Comparison of ENCODE assay signal across 1 cellular context in the genomic region with DNA sequence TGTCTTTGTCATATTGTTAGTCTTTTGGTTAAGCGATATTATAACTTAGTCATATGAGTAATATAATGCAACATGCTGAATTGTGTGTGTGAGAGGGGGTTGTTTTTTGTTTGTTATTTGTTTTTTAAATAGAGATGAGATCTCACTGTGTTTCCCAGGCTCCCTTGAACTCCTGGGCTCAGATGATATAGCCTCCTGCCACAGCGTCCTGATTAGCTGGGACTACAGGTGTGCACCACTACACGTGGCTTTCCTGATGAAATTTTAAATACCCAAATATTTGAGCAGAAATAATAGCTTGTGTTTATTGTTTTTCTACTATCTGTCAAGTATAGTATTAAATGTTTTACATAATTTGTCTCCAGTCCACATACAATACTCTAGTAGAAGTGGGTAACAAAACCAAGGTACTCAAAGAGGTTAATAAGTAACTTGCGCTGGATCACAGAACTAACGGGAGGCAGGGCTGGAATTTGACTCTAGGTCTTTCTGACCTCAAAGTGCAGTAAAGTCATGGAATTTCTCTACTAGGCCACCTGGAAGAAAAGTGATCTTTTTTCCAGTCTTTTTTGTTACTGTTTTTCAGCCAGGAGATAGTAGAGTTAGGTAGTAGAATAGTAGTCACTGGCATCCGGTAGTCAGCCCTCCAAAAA.
TF ChIP-seq lines count a peak whose summit lies in the region.

No MANE protein-coding gene starts in this region.

TF ChIP-seq in HepG2, 621 proteins besides CTCF, POLR2A, EP300 and RAD21 (continued from another document and continues in another):
- TF ChIP-seq GRHL1 (CRISPR knock-in tag; conservative IDR thresholded peaks at IDR 0.05): no peak
- no peak for TF ChIP-seq NAIF1 (CRISPR knock-in tag; IDR thresholded peaks at IDR 0.05; ENCODE audit: borderline replicate concordance)
- no peak for TF ChIP-seq NFKBIZ (CRISPR knock-in tag; IDR thresholded peaks at IDR 0.05)
- TF ChIP-seq KDM4B (CRISPR knock-in tag; IDR thresholded peaks at IDR 0.05): no peak
- TF ChIP-seq ZNF468 (CRISPR knock-in tag; IDR thresholded peaks at IDR 0.05): no peak
- TF ChIP-seq SOX13 (IDR thresholded peaks at IDR 0.05): no peak
- peak in 1 of 2 experiments; percentile 72; a peak in 1 of 4 replicates for TF ChIP-seq SOX13 (CRISPR knock-in tag; conservative IDR thresholded peaks at IDR 0.05 in 1 of 2, IDR thresholded peaks at IDR 0.05 in 1 of 2)
- TF ChIP-seq, protein P1, sequence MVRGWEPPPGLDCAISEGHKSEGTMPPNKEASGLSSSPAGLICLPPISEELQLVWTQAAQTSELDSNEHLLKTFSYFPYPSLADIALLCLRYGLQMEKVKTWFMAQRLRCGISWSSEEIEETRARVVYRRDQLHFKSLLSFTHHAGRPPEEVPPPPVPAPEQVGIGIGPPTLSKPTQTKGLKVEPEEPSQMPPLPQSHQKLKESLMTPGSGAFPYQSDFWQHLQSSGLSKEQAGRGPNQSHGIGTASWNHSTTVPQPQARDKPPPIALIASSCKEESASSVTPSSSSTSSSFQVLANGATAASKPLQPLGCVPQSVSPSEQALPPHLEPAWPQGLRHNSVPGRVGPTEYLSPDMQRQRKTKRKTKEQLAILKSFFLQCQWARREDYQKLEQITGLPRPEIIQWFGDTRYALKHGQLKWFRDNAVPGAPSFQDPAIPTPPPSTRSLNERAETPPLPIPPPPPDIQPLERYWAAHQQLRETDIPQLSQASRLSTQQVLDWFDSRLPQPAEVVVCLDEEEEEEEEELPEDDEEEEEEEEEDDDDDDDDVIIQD (CRISPR knock-in tag; IDR thresholded peaks at IDR 0.05; ENCODE audit: low read depth): peak; percentile 69; the same call in 1 of the 2 replicates
- TF ChIP-seq BRD4 (CRISPR knock-in tag; IDR thresholded peaks at IDR 0.05): no peak
- no peak for TF ChIP-seq DPF2 (CRISPR knock-in tag; IDR thresholded peaks at IDR 0.05; ENCODE audit: borderline replicate concordance, low read depth)
- TF ChIP-seq HHEX (CRISPR knock-in tag; IDR thresholded peaks at IDR 0.05): no peak
- TF ChIP-seq TSC22D2 (CRISPR knock-in tag; IDR thresholded peaks at IDR 0.05; ENCODE audit: borderline replicate concordance): no peak
- peak; percentile 34; the same call in 1 of the 2 replicates for TF ChIP-seq PHF21A (CRISPR knock-in tag; IDR thresholded peaks at IDR 0.05)
- no peak for TF ChIP-seq ZMAT5 (CRISPR knock-in tag; IDR thresholded peaks at IDR 0.05; ENCODE audit: borderline replicate concordance, low read depth)
- TF ChIP-seq PRDM10 (CRISPR knock-in tag; IDR thresholded peaks at IDR 0.05; ENCODE audit: low read depth): no peak
- TF ChIP-seq FOSL2 (CRISPR knock-in tag; IDR thresholded peaks at IDR 0.05): no peak
- no peak for TF ChIP-seq CREB1 (IDR thresholded peaks at IDR 0.05)
- TF ChIP-seq CREB1 (CRISPR knock-in tag; IDR thresholded peaks at IDR 0.05): peak; percentile 38; the same call in 1 of the 2 replicates
- TF ChIP-seq TOPORS (CRISPR knock-in tag; IDR thresholded peaks at IDR 0.05): no peak
- TF ChIP-seq, protein P2, sequence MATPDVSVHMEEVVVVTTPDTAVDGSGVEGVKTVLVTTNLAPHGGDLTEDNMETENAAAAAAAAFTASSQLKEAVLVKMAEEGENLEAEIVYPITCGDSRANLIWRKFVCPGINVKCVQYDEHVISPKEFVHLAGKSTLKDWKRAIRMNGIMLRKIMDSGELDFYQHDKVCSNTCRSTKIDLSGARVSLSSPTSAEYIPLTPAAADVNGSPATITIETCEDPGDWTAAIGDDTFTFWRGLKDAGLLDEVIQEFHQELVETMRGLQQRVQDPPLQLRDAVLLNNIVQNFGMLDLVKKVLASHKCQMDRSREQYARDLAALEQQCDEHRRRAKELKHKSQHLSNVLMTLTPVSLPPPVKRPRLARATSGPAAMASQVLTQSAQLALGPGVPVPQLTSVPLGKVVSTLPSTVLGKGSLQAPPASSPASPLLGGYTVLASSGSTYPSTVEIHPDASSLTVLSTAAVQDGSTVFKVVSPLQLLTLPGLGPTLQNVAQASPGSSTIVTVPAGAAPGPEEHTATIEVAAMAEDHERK (CRISPR knock-in tag; IDR thresholded peaks at IDR 0.05; ENCODE audit: low read depth): no peak
- TF ChIP-seq, protein P3, sequence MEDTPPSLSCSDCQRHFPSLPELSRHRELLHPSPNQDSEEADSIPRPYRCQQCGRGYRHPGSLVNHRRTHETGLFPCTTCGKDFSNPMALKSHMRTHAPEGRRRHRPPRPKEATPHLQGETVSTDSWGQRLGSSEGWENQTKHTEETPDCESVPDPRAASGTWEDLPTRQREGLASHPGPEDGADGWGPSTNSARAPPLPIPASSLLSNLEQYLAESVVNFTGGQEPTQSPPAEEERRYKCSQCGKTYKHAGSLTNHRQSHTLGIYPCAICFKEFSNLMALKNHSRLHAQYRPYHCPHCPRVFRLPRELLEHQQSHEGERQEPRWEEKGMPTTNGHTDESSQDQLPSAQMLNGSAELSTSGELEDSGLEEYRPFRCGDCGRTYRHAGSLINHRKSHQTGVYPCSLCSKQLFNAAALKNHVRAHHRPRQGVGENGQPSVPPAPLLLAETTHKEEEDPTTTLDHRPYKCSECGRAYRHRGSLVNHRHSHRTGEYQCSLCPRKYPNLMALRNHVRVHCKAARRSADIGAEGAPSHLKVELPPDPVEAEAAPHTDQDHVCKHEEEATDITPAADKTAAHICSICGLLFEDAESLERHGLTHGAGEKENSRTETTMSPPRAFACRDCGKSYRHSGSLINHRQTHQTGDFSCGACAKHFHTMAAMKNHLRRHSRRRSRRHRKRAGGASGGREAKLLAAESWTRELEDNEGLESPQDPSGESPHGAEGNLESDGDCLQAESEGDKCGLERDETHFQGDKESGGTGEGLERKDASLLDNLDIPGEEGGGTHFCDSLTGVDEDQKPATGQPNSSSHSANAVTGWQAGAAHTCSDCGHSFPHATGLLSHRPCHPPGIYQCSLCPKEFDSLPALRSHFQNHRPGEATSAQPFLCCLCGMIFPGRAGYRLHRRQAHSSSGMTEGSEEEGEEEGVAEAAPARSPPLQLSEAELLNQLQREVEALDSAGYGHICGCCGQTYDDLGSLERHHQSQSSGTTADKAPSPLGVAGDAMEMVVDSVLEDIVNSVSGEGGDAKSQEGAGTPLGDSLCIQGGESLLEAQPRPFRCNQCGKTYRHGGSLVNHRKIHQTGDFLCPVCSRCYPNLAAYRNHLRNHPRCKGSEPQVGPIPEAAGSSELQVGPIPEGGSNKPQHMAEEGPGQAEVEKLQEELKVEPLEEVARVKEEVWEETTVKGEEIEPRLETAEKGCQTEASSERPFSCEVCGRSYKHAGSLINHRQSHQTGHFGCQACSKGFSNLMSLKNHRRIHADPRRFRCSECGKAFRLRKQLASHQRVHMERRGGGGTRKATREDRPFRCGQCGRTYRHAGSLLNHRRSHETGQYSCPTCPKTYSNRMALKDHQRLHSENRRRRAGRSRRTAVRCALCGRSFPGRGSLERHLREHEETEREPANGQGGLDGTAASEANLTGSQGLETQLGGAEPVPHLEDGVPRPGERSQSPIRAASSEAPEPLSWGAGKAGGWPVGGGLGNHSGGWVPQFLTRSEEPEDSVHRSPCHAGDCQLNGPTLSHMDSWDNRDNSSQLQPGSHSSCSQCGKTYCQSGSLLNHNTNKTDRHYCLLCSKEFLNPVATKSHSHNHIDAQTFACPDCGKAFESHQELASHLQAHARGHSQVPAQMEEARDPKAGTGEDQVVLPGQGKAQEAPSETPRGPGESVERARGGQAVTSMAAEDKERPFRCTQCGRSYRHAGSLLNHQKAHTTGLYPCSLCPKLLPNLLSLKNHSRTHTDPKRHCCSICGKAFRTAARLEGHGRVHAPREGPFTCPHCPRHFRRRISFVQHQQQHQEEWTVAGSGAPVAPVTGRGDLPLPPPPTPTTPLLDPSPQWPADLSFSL (CRISPR knock-in tag; IDR thresholded peaks at IDR 0.05): no peak
- TF ChIP-seq ZNF180 (CRISPR knock-in tag; IDR thresholded peaks at IDR 0.05; ENCODE audit: borderline replicate concordance, low read depth): no peak
- no peak for TF ChIP-seq KLF9 (CRISPR knock-in tag; IDR thresholded peaks at IDR 0.05; ENCODE audit: low read depth)
- no peak for TF ChIP-seq ZNF136 (CRISPR knock-in tag; IDR thresholded peaks at IDR 0.05; ENCODE audit: low read depth)
- TF ChIP-seq JDP2 (CRISPR knock-in tag; IDR thresholded peaks at IDR 0.05; ENCODE audit: borderline replicate concordance): no peak
- TF ChIP-seq, protein P4, sequence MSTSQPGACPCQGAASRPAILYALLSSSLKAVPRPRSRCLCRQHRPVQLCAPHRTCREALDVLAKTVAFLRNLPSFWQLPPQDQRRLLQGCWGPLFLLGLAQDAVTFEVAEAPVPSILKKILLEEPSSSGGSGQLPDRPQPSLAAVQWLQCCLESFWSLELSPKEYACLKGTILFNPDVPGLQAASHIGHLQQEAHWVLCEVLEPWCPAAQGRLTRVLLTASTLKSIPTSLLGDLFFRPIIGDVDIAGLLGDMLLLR (CRISPR knock-in tag; IDR thresholded peaks at IDR 0.05): no peak
- no peak for TF ChIP-seq NRL (CRISPR knock-in tag; IDR thresholded peaks at IDR 0.05; ENCODE audit: borderline replicate concordance)
- no peak for TF ChIP-seq SOX6 (IDR thresholded peaks at IDR 0.05)
- peak; percentile 47; the same call in 1 of the 2 replicates for TF ChIP-seq SOX6 (CRISPR knock-in tag; IDR thresholded peaks at IDR 0.05)
- no peak for TF ChIP-seq ZNF263 (CRISPR knock-in tag; IDR thresholded peaks at IDR 0.05)
- no peak for TF ChIP-seq ZNF563 (CRISPR knock-in tag; IDR thresholded peaks at IDR 0.05)
- TF ChIP-seq, protein P5, sequence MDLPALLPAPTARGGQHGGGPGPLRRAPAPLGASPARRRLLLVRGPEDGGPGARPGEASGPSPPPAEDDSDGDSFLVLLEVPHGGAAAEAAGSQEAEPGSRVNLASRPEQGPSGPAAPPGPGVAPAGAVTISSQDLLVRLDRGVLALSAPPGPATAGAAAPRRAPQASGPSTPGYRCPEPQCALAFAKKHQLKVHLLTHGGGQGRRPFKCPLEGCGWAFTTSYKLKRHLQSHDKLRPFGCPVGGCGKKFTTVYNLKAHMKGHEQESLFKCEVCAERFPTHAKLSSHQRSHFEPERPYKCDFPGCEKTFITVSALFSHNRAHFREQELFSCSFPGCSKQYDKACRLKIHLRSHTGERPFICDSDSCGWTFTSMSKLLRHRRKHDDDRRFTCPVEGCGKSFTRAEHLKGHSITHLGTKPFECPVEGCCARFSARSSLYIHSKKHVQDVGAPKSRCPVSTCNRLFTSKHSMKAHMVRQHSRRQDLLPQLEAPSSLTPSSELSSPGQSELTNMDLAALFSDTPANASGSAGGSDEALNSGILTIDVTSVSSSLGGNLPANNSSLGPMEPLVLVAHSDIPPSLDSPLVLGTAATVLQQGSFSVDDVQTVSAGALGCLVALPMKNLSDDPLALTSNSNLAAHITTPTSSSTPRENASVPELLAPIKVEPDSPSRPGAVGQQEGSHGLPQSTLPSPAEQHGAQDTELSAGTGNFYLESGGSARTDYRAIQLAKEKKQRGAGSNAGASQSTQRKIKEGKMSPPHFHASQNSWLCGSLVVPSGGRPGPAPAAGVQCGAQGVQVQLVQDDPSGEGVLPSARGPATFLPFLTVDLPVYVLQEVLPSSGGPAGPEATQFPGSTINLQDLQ (CRISPR knock-in tag; IDR thresholded peaks at IDR 0.05): no peak
- TF ChIP-seq WIZ (CRISPR knock-in tag; IDR thresholded peaks at IDR 0.05): no peak
- no peak for TF ChIP-seq DR1 (CRISPR knock-in tag; IDR thresholded peaks at IDR 0.05)
- no peak for TF ChIP-seq DNMT3B (CRISPR knock-in tag; conservative IDR thresholded peaks at IDR 0.05)
- TF ChIP-seq ATF1 (CRISPR knock-in tag; IDR thresholded peaks at IDR 0.05): no peak
- no peak for TF ChIP-seq SP4 (CRISPR knock-in tag; IDR thresholded peaks at IDR 0.05)
- no peak for TF ChIP-seq ZNF652 (CRISPR knock-in tag; IDR thresholded peaks at IDR 0.05; ENCODE audit: borderline replicate concordance, low read depth)
- no peak for TF ChIP-seq NFKB2 (CRISPR knock-in tag; IDR thresholded peaks at IDR 0.05; ENCODE audit: borderline replicate concordance)
- TF ChIP-seq GLI4 (CRISPR knock-in tag; IDR thresholded peaks at IDR 0.05; ENCODE audit: borderline replicate concordance): no peak
- TF ChIP-seq, protein P6, sequence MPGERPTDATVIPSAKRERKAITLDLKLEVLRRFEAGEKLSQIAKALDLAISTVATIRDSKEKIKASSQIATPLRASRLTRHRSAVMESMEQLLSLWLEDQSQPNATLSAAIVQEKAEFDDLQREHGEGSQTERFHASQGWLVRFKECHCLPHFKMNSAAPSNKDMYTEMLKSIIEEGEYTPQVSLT (CRISPR knock-in tag; IDR thresholded peaks at IDR 0.05; ENCODE audit: borderline replicate concordance, low read depth): no peak
